In genomic region chr6:83008631-83009030, GRCh38 we compare ENCODE assay signal across 1 cellular context.
TF ChIP-seq lines count a peak whose summit lies in the region.

No MANE protein-coding gene starts in this region.

TF ChIP-seq in HepG2, 621 proteins besides CTCF, POLR2A, EP300 and RAD21:
- TF ChIP-seq PBX2 (CRISPR knock-in tag; IDR thresholded peaks at IDR 0.05) (no peak), FOXA1 (IDR thresholded peaks at IDR 0.05) (no peak), FOXA1 (CRISPR knock-in tag; IDR thresholded peaks at IDR 0.05) (0 out of 2 replicates have a peak, but pooled peaks have one; percentile 33), FOXK1 (CRISPR knock-in tag; IDR thresholded peaks at IDR 0.05; ENCODE audit: borderline replicate concordance, low read depth) (no peak), ZFP91 (CRISPR knock-in tag; IDR thresholded peaks at IDR 0.05; ENCODE audit: borderline replicate concordance) (no peak), ZNF660 (CRISPR knock-in tag; IDR thresholded peaks at IDR 0.05; ENCODE audit: borderline replicate concordance, low read depth) (no peak), CREBL2 (CRISPR knock-in tag; IDR thresholded peaks at IDR 0.05; ENCODE audit: borderline replicate concordance) (no peak), KAT8 (CRISPR knock-in tag; IDR thresholded peaks at IDR 0.05) (no peak), FOXA3 (CRISPR knock-in tag; IDR thresholded peaks at IDR 0.05) (0 out of 2 replicates have a peak, but pooled peaks have one; percentile 29), FOXP1 (IDR thresholded peaks at IDR 0.05) (no peak), FOXP1 (CRISPR knock-in tag; IDR thresholded peaks at IDR 0.05) (peak; percentile 44), MYNN (CRISPR knock-in tag; IDR thresholded peaks at IDR 0.05; ENCODE audit: low read depth) (no peak), PLRG1 (conservative IDR thresholded peaks at IDR 0.05) (no peak), ZNF563 (CRISPR knock-in tag; IDR thresholded peaks at IDR 0.05) (no peak), ZNF430 (CRISPR knock-in tag; IDR thresholded peaks at IDR 0.05) (no peak)
TF ChIP-seq in HepG2: peak in this region for 3.
